ENCODE assay signal across 22 cellular contexts in genomic region chr2:220931491-220931890, GRCh38.
"Had no signal": no experiment of that assay in that cellular context is flagged by ENCODE, and none has a peak within 500 bp of the region (broad histone marks: within the 10 kb centered on the region; RNA-seq: fewer than 3 reads in every experiment).

No MANE protein-coding gene starts in this region.

- H3K27ac Mint-ChIP-seq: dendritic cell treated with granulocyte-macrophage colony-stimulating factor and Interleukin-4, amounts not matched to agents 40 ng/mL and 50 ng/mL, for 4 days; effector memory CD8-positive, alpha-beta T cell; immature natural killer cell; memory B cell; mesothelial cell of epicardium; natural killer cell; neural progenitor cell; type B pancreatic cell had no signal

- H3K36me3 Mint-ChIP-seq: natural killer cell had no signal

- H3K4me1 ChIP-seq: left lung, lower lobe of right lung, right atrium auricular region, sigmoid colon, suprapubic skin, thyroid gland had no signal

- ATAC-seq: effector memory CD8-positive, alpha-beta T cell; gastroesophageal sphincter; left lung; lower lobe of right lung; natural killer cell had no signal

- H3K4me3 ChIP-seq: gastroesophageal sphincter, left lung, lower lobe of right lung, neural progenitor cell, ovary, right atrium auricular region, sigmoid colon, suprapubic skin, thyroid gland had no signal

- H3K36me3 ChIP-seq: gastroesophageal sphincter, left lung, lower lobe of right lung, neural progenitor cell, ovary, right atrium auricular region, sigmoid colon, suprapubic skin, thyroid gland had no signal

- H3K9me3 ChIP-seq: gastroesophageal sphincter, lower lobe of right lung, ovary, sigmoid colon, suprapubic skin, thyroid gland had no signal

- H3K4me2 ChIP-seq: neural progenitor cell had no signal

- H3K9ac ChIP-seq: neural progenitor cell had no signal

- H3K27me3 ChIP-seq: gastroesophageal sphincter, left lung, neural progenitor cell, ovary, right atrium auricular region, sigmoid colon, suprapubic skin, thyroid gland had no signal

- H3K4me3 Mint-ChIP-seq: dendritic cell treated with granulocyte-macrophage colony-stimulating factor and Interleukin-4, amounts not matched to agents 40 ng/mL and 50 ng/mL, for 4 days; effector memory CD8-positive, alpha-beta T cell; immature natural killer cell; memory B cell; mesothelial cell of epicardium; natural killer cell; neural progenitor cell; type B pancreatic cell had no signal

- H3K27ac ChIP-seq: gastroesophageal sphincter, left lung, lower lobe of right lung, neural progenitor cell, ovary, right atrium auricular region, sigmoid colon, suprapubic skin, thyroid gland had no signal

- H3K27me3 Mint-ChIP-seq: dendritic cell treated with granulocyte-macrophage colony-stimulating factor and Interleukin-4, amounts not matched to agents 40 ng/mL and 50 ng/mL, for 4 days; effector memory CD8-positive, alpha-beta T cell; memory B cell; type B pancreatic cell had no signal

- H3K4me1 Mint-ChIP-seq: immature natural killer cell, natural killer cell had no signal

- H2AFZ ChIP-seq: neural progenitor cell had no signal

- DNase-seq: effector memory CD8-positive, alpha-beta T cell; glutamatergic neuron; immature natural killer cell; left lung; lower lobe of right lung; natural killer cell; nucleus accumbens; ovary; sigmoid colon; small intestine; stimulated activated CD4-positive, alpha-beta T cell treated with anti-CD3 and anti-CD28 coated beads, Interleukin-12 subunit alpha, Interleukin-12 subunit beta, amount 100 ng/mL, for 4 hours; stimulated activated CD4-positive, alpha-beta T cell treated with anti-CD3 and anti-CD28 coated beads, Interleukin-2, amount 100 ng/mL, for 48 hours; stimulated activated naive CD4-positive, alpha-beta T cell treated with Interleukin-2 at 50 U/mL for 16 hours; thyroid gland had no signal
